11 cellular contexts compared by ENCODE assay signal in the genomic region with DNA sequence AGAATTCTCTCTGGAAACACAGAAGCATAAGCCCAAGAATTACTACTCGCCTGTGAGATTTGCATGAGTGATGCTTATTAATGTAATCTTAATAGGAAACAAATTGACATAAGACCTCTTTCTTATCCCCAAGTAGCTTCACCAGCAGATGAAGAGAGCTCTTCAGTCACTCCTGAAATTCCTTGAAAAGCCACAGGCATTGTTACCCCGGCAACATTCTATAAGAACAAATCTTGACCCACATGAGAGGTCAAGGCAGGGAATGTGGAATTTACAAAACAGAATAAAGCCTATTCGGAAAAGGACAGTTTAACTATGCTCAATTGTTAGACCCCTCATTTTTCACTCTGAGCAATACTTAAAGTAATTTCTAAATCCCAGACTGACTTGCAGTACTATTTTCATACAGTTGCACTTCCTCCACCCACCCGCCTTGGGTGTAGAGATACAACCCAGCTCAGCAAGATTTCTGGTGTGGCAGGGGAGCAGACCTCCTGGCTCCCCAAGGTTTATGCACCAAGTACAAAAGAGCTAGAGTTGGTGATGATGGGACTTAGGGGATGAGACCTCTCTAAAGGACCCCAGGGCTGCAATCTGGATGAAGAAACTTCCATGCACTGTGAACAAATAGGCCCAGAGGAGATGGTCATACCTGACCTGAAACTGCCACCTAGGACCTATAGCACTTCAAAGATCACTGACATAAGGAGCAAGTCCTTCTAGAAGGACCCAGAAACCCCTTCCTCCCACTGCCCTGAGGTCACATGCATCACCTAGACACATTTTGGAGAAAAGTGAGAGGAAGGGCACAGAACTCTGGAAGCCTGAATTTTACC.
DNase-seq lines count a peak whose midpoint lies in the region; ATAC-seq and TF ChIP-seq lines count a peak whose summit lies in the region.
"Had no signal": no experiment of that assay in that cellular context is flagged by ENCODE, and none has a peak within 500 bp of the region (broad histone marks: within the 10 kb centered on the region; RNA-seq: fewer than 3 reads in every experiment).

No MANE protein-coding gene starts in this region.

- H3K56ac ChIP-seq in IMR-90 (ENCODE audit: extremely low read depth, insufficient read depth, low read length): no peak overlapping the region

- H3K9me3 Mint-ChIP-seq in neural crest cell: no peaks in the 10 kb centered on the region
- no peaks in the 10 kb centered on the region for H3K9me3 Mint-ChIP-seq in CD4-positive, alpha-beta T cell
- H3K9me3 Mint-ChIP-seq: nephron had no signal

- no peak overlapping the region for H4K5ac ChIP-seq in IMR-90 (ENCODE audit: low read depth, low read length)

- no peaks in the 10 kb centered on the region for H3K36me3 Mint-ChIP-seq in neural crest cell (ENCODE audit: low read depth)
- no peaks in the 10 kb centered on the region for H3K36me3 Mint-ChIP-seq in CD4-positive, alpha-beta T cell (ENCODE audit: low read depth)

- TF ChIP-seq POLR2A in IMR-90 (IDR thresholded peaks at IDR 0.05; ENCODE audit: low read depth, low read length) (no peak), stomach (IDR thresholded peaks at IDR 0.05) (no peak)

- H2AFZ ChIP-seq in IMR-90 (replicated peaks; ENCODE audit: low read length, poor library complexity): no peak overlapping the region

- no peak overlapping the region for H3K4me3 ChIP-seq in IMR-90 (ENCODE audit: insufficient read depth, low read depth, low read length)
- no peak overlapping the region for H3K4me3 ChIP-seq in stomach
- H3K4me3 ChIP-seq: gastrocnemius medialis had no signal

- H4K8ac ChIP-seq in IMR-90 (ENCODE audit: low read depth in 2 of 2, low read length in 2 of 2): no peak overlapping the region

- H3K9ac ChIP-seq in IMR-90 (ENCODE audit: low read depth, low read length): no peak overlapping the region

- no peak overlapping the region; the same call in 1 of the 2 replicates for H2BK20ac ChIP-seq in IMR-90 (ENCODE audit: low read depth, low read length)

- H3K4me1 ChIP-seq in IMR-90 (ENCODE audit: control insufficient read depth, insufficient read depth, low read length): no peaks in the 10 kb centered on the region
- no peaks in the 10 kb centered on the region for H3K4me1 ChIP-seq in stomach
- H3K4me1 ChIP-seq: gastrocnemius medialis had no signal

- no peak overlapping the region for H3K14ac ChIP-seq in IMR-90 (replicated peaks; ENCODE audit: low read depth, low read length)

- no TSS peak for BruUV-seq in IMR-90 (replicated peaks; lab: Mats Ljungman, UMichigan)

- no peak overlapping the region for H2BK15ac ChIP-seq in IMR-90 (ENCODE audit: low read depth, low read length)

- TF ChIP-seq CTCF in IMR-90 (conservative IDR thresholded peaks at IDR 0.05; ENCODE audit: low read depth, low read length) (no peak), neural crest cell (conservative IDR thresholded peaks at IDR 0.05) (no peak), stomach (IDR thresholded peaks at IDR 0.05) (no peak)
- TF ChIP-seq CTCF in CD4-positive, alpha-beta T cell (IDR thresholded peaks at IDR 0.05): no peak

- ATAC-seq in GM18907 (IDR thresholded peaks at IDR 0.05; ENCODE audit: unreplicated experiment) (peak; percentile 94), HG02623 (IDR thresholded peaks at IDR 0.05; ENCODE audit: unreplicated experiment) (peak; percentile 95), IMR-90 (ENCODE audit: low read depth) (no peak)
- ATAC-seq in CD4-positive, alpha-beta T cell (ENCODE audit: poor library complexity): no peak
- ATAC-seq: gastrocnemius medialis had no signal

- H3K36me3 ChIP-seq in IMR-90 (ENCODE audit: control insufficient read depth, insufficient read depth, low read length): no peaks in the 10 kb centered on the region
- no peaks in the 10 kb centered on the region for H3K36me3 ChIP-seq in stomach
- H3K36me3 ChIP-seq: gastrocnemius medialis had no signal

- in situ Hi-C loops in IMR-90 (cut with MboI; ENCODE audit: low sequenced_read_pairs): no loop called here

- H2BK120ac ChIP-seq in IMR-90 (ENCODE audit: low read depth, low read length): no peak overlapping the region

- dilution Hi-C loops in IMR-90 (cut with HindIII; ENCODE audit: low sequenced_read_pairs, unreplicated experiment): no loop called here

- H3K18ac ChIP-seq in IMR-90 (ENCODE audit: low read depth, low read length): no peak overlapping the region

- POLR2A ChIA-PET in IMR-90 (lab: Charles Lee; ENCODE audit: unreplicated experiment): no interaction called here
- POLR2A ChIA-PET in CD4-positive, alpha-beta T cell (lab: Charles Lee): no interaction called here

- H3K23ac ChIP-seq in IMR-90 (ENCODE audit: low read depth, low read length): no peak overlapping the region

- DNase-seq in IMR-90 (peak; percentile 11), neural crest cell (ENCODE audit: low read depth, low spot score) (no peak), stomach (no peak), NCI-H748 treated with DMSO at 0.1 percent for 48 hours (lab: John Stamatoyannopoulos, UW) (no peak)
- DNase-seq in CD4-positive, alpha-beta T cell: no peak
- no peak for DNase-seq in stimulated activated CD4-positive, alpha-beta T cell treated with anti-CD3 and anti-CD28 coated beads, Interleukin-2, amount 100 ng/mL, for 24 hours
- DNase-seq: activated CD4-positive, alpha-beta T cell treated with anti-CD3 and anti-CD28 coated beads for 48 hours; gastrocnemius medialis had no signal

- no peaks in the 10 kb centered on the region for H4K20me1 ChIP-seq in IMR-90 (ENCODE audit: insufficient read depth, low read length)

- no peak overlapping the region for H2AK5ac ChIP-seq in IMR-90 (ENCODE audit: low read depth, low read length)

- whole genome bisulfite sequencing in IMR-90 (ENCODE audit: extremely low coverage in 2 of 2, insufficient read length in 1 of 2), 2 experiments: no CpG with 5 or more reads among the region's 4 CpGs
- 78 to 89% (median 87%) methylated on average over 4 of the region's 4 CpGs for WGBS in stomach, 5 donors

- TF ChIP-seq RAD21 in IMR-90 (IDR thresholded peaks at IDR 0.05; ENCODE audit: low read length): no peak

- H3K79me1 ChIP-seq in IMR-90 (ENCODE audit: low read depth in 1 of 2, low read length in 2 of 2): no peaks in the 10 kb centered on the region

- intact Hi-C loops in IMR-90 (cut with micrococcal nuclease): no loop called here
- intact Hi-C loops in stomach (cut with DNase I; ENCODE audit: low total_unique reads): no loop called here
- intact Hi-C loops in CD4-positive, alpha-beta T cell (cut with DNase I, micrococcal nuclease): no loop called here

- no peak overlapping the region for H3K27ac Mint-ChIP-seq in neural crest cell (ENCODE audit: unreplicated experiment)
- H3K27ac Mint-ChIP-seq in CD4-positive, alpha-beta T cell: no peak overlapping the region
- H3K27ac Mint-ChIP-seq: nephron had no signal

- no peaks in the 10 kb centered on the region for H3K9me1 ChIP-seq in IMR-90 (ENCODE audit: insufficient read depth, low read length)

- peaks cover 27% of the 10 kb centered on the region for H3K4me1 Mint-ChIP-seq in neural crest cell
- H3K4me1 Mint-ChIP-seq in CD4-positive, alpha-beta T cell (ENCODE audit: low read depth): no peaks in the 10 kb centered on the region

- H3K27me3 Mint-ChIP-seq in neural crest cell (ENCODE audit: low read depth): no peaks in the 10 kb centered on the region
- no peaks in the 10 kb centered on the region for H3K27me3 Mint-ChIP-seq in CD4-positive, alpha-beta T cell

- no peak overlapping the region for H3K4me2 ChIP-seq in IMR-90 (ENCODE audit: low read depth, low read length)

- H2BK5ac ChIP-seq in IMR-90 (ENCODE audit: low read depth, low read length, poor library complexity, severe bottlenecking): no peak overlapping the region

- no peaks in the 10 kb centered on the region for H3K27me3 ChIP-seq in IMR-90 (ENCODE audit: control insufficient read depth, insufficient read depth, low read length)
- H3K27me3 ChIP-seq in stomach: no peaks in the 10 kb centered on the region
- no peaks in the 10 kb centered on the region for H3K27me3 ChIP-seq in CD4-positive, alpha-beta T cell (ENCODE audit: control insufficient read depth, insufficient read depth, low read length)
- H3K27me3 ChIP-seq: gastrocnemius medialis had no signal

- no peak for TF ChIP-seq EP300 in stomach (IDR thresholded peaks at IDR 0.05)

- no peaks in the 10 kb centered on the region for H3K9me3 ChIP-seq in IMR-90 (ENCODE audit: control insufficient read depth, insufficient read depth, low read length)
- no peaks in the 10 kb centered on the region for H3K9me3 ChIP-seq in stomach
- no peaks in the 10 kb centered on the region for H3K9me3 ChIP-seq in CD4-positive, alpha-beta T cell (ENCODE audit: control insufficient read depth, low read length)
- H3K9me3 ChIP-seq: gastrocnemius medialis had no signal

- peak overlapping the region; percentile 27 for H3K4me3 Mint-ChIP-seq in neural crest cell
- H3K4me3 Mint-ChIP-seq in CD4-positive, alpha-beta T cell: no peak overlapping the region
- H3K4me3 Mint-ChIP-seq: nephron had no signal

- H3K27ac ChIP-seq in IMR-90 (ENCODE audit: insufficient read depth, low read length): no peak overlapping the region
- no peak overlapping the region for H3K27ac ChIP-seq in stomach
- H3K27ac ChIP-seq in CD4-positive, alpha-beta T cell (ENCODE audit: low read depth, low read length): no peak overlapping the region
- H3K27ac ChIP-seq: gastrocnemius medialis had no signal

- no peak overlapping the region for H3K4ac ChIP-seq in IMR-90 (ENCODE audit: low read depth, low read length)

- no peak overlapping the region for H4K91ac ChIP-seq in IMR-90 (ENCODE audit: insufficient read depth, low read depth, low read length)

- H2AK9ac ChIP-seq in IMR-90 (replicated peaks; ENCODE audit: low read depth, low read length, poor library complexity): no peak overlapping the region

- CTCF ChIA-PET in IMR-90 (lab: Yijun Ruan, JAX): interaction anchor here (0.7 kb wide), 1 partner anchor 8 kb away, joined by 4 read pairs; no protein-coding TSS in a partner anchor
- CTCF ChIA-PET in CD4-positive, alpha-beta T cell (lab: Charles Lee): no interaction called here

TF ChIP-seq in IMR-90, 13 proteins besides CTCF, POLR2A, EP300 and RAD21:
- no peak for TF ChIP-seq RCOR1 (IDR thresholded peaks at IDR 0.05; ENCODE audit: insufficient replicate concordance, low read length)

Comparison
In these comparisons a context has a peak if more than half of its experiments do, and no peak if none do; other contexts are left out.
1. ATAC-seq: peak in GM18907 (single experiment) and HG02623 (single experiment); none in IMR-90 (single experiment) and CD4-positive, alpha-beta T cell (single experiment).